ENCODE assay signal across 33 cellular contexts in genomic region chr11:119300198-119300964, GRCh38. TPM values are rescaled to one million over a fixed set of nuclear protein-coding genes. Genes with fewer than 3 reads are reported as not detected.
DNase-seq lines count a peak whose midpoint lies in the region; ATAC-seq lines count a peak whose summit lies in the region.
"Had no signal": no experiment of that assay in that cellular context is flagged by ENCODE, and none has a peak within 500 bp of the region (broad histone marks: within the 10 kb centered on the region; RNA-seq: fewer than 3 reads in every experiment).

No MANE protein-coding gene starts in this region.

- H3K27ac ChIP-seq in naive thymus-derived CD4-positive, alpha-beta T cell (ENCODE audit: low read depth, low read length): no peak overlapping the region
- H3K27ac ChIP-seq in subcutaneous abdominal adipose tissue (ENCODE audit: low read depth, low read length): peak overlapping the region; percentile 56
- H3K27ac ChIP-seq: tibial nerve had no signal

- peaks cover 22 to 73% (median 39%) of the 10 kb centered on the region in 3 experiments for H3K36me3 ChIP-seq in naive thymus-derived CD4-positive, alpha-beta T cell (ENCODE audit: control insufficient read depth in 2 of 3, insufficient read depth in 3 of 3, low read length in 3 of 3)
- peaks cover 21 to 81% (median 69%) of the 10 kb centered on the region in 5 donors for H3K36me3 ChIP-seq in subcutaneous abdominal adipose tissue (ENCODE audit: control insufficient read depth in 5 of 5, insufficient read depth in 5 of 5, low read length in 5 of 5)

- POLR2A ChIA-PET in naive thymus-derived CD4-positive, alpha-beta T cell (lab: Charles Lee): interaction anchor here (0.6 to 3.0 kb wide), 6 partner anchors 8 to 206 kb away, joined by 3 to 9 read pairs (median 4); no protein-coding TSS in a partner anchor

- H3K27me3 ChIP-seq in naive thymus-derived CD4-positive, alpha-beta T cell (ENCODE audit: control insufficient read depth in 2 of 2, insufficient read depth in 2 of 2, low read length in 2 of 2): no peaks in the 10 kb centered on the region
- no peaks in the 10 kb centered on the region for H3K27me3 ChIP-seq in subcutaneous abdominal adipose tissue (ENCODE audit: control insufficient read depth in 5 of 5, insufficient read depth in 4 of 5, low read length in 5 of 5)
- H3K27me3 ChIP-seq: MG63, tibial nerve had no signal

- H3K36me3 Mint-ChIP-seq in activated naive CD4-positive, alpha-beta T cell treated with anti-CD3 and anti-CD28 coated beads, Interleukin-2, amount 50 U/mL, for 24 hours: peaks cover 31% of the 10 kb centered on the region
- peaks cover 27 to 70% (median 41%) of the 10 kb centered on the region in 5 donors for H3K36me3 Mint-ChIP-seq in naive thymus-derived CD4-positive, alpha-beta T cell
- H3K36me3 Mint-ChIP-seq in activated T-helper 2 cell treated with anti-CD3 and anti-CD28 coated beads, Interferon-gamma antibody, Interleukin-2, Interleukin-4, amounts not matched to agents 10 μg/mL and 5 μg/mL and 100 μg/mL, durations not matched to agents 14 hours and 24 hours and 36 hours (ENCODE audit: low read depth): peaks cover 89% of the 10 kb centered on the region
- peaks cover 52 to 82% (median 61%) of the 10 kb centered on the region in 3 donors for H3K36me3 Mint-ChIP-seq in immature natural killer cell

- no peak overlapping the region for H3K9ac ChIP-seq in subcutaneous abdominal adipose tissue (ENCODE audit: low read length in 5 of 5)

- DNase-seq in activated naive CD4-positive, alpha-beta T cell (lab: John Stamatoyannopoulos, UW): no peak
- DNase-seq in cerebellar cortex (ENCODE audit: low spot score): peak; percentile 78
- no peak for DNase-seq in naive thymus-derived CD4-positive, alpha-beta T cell
- no peak for DNase-seq in hippocampal formation (lab: John Stamatoyannopoulos, UW)
- no peak for DNase-seq in activated T-helper 2 cell treated with anti-CD3 and anti-CD28 coated beads, Interferon-gamma antibody, Interleukin-2, Interleukin-4, amounts not matched to agents 10 μg/mL and 5 μg/mL and 100 μg/mL, durations not matched to agents 14 hours and 24 hours and 36 hours (ENCODE audit: low spot score)
- DNase-seq in immature natural killer cell: no peak
- DNase-seq: activated CD4-positive, alpha-beta memory T cell treated with anti-CD3 and anti-CD28 coated beads for 36 hours; activated CD8-positive, alpha-beta memory T cell treated with anti-CD3 and anti-CD28 coated beads, Interleukin-2, amount 50 U/mL, for 4 hours; aorta; central memory CD4-positive, alpha-beta T cell; DMS79; GF-D8; islet precursor cell; MG63; NCI-H1930; NCI-H2227 treated with DMSO at 0.1 percent for 48 hours had no signal

- peaks cover 22% of the 10 kb centered on the region for H3K4me1 Mint-ChIP-seq in activated naive CD4-positive, alpha-beta T cell treated with anti-CD3 and anti-CD28 coated beads, Interleukin-2, amount 50 U/mL, for 24 hours
- H3K4me1 Mint-ChIP-seq in naive thymus-derived CD4-positive, alpha-beta T cell: peaks cover 8 to 32% (median 19%) of the 10 kb centered on the region in 7 donors
- H3K4me1 Mint-ChIP-seq in activated T-helper 2 cell treated with anti-CD3 and anti-CD28 coated beads, Interferon-gamma antibody, Interleukin-2, Interleukin-4, amounts not matched to agents 10 μg/mL and 5 μg/mL and 100 μg/mL, durations not matched to agents 14 hours and 24 hours and 36 hours (ENCODE audit: low read depth): peaks cover 5% of the 10 kb centered on the region
- no peaks in the 10 kb centered on the region for H3K4me1 Mint-ChIP-seq in immature natural killer cell
- H3K4me1 Mint-ChIP-seq: neural crest cell had no signal

- ATAC-seq in naive thymus-derived CD4-positive, alpha-beta T cell: no peak
- ATAC-seq: activated CD4-positive, CD25-positive, alpha-beta regulatory T cell treated with anti-CD3 and anti-CD28 coated beads, Interleukin-2, amount 50 U/mL, for 24 hours; K562 had no signal

- H3K4me3 ChIP-seq in naive thymus-derived CD4-positive, alpha-beta T cell (ENCODE audit: low read length): no peak overlapping the region
- H3K4me3 ChIP-seq in subcutaneous abdominal adipose tissue (ENCODE audit: low read depth in 1 of 5, low read length in 5 of 5): no peak overlapping the region
- H3K4me3 ChIP-seq: K562, MG63, skin epidermis, tibial nerve had no signal

- intact Hi-C loops in naive thymus-derived CD4-positive, alpha-beta T cell (cut with micrococcal nuclease): no loop called here
- intact Hi-C loops in activated T-helper 2 cell treated with anti-CD3 and anti-CD28 coated beads, Interferon-gamma antibody, Interleukin-2, Interleukin-4, amounts not matched to agents 10 μg/mL and 5 μg/mL and 100 μg/mL, durations not matched to agents 14 hours and 24 hours and 36 hours (cut with micrococcal nuclease): no loop called here

- no peaks in the 10 kb centered on the region for H3K27me3 Mint-ChIP-seq in activated naive CD4-positive, alpha-beta T cell treated with anti-CD3 and anti-CD28 coated beads, Interleukin-2, amount 50 U/mL, for 24 hours
- no peaks in the 10 kb centered on the region for H3K27me3 Mint-ChIP-seq in naive thymus-derived CD4-positive, alpha-beta T cell
- no peaks in the 10 kb centered on the region for H3K27me3 Mint-ChIP-seq in activated T-helper 2 cell treated with anti-CD3 and anti-CD28 coated beads, Interferon-gamma antibody, Interleukin-2, Interleukin-4, amounts not matched to agents 10 μg/mL and 5 μg/mL and 100 μg/mL, durations not matched to agents 14 hours and 24 hours and 36 hours (ENCODE audit: low read depth)
- no peaks in the 10 kb centered on the region for H3K27me3 Mint-ChIP-seq in immature natural killer cell (ENCODE audit: low read depth in 3 of 3)
- H3K27me3 Mint-ChIP-seq: activated CD4-positive, alpha-beta memory T cell treated with anti-CD3 and anti-CD28 coated beads for 36 hours; activated naive CD8-positive, alpha-beta T cell; stimulated activated naive CD8-positive, alpha-beta T cell treated with anti-CD3 and anti-CD28 coated beads, Interleukin-15, Interleukin-2, amounts not matched to agents 100 ng/mL and 50 ng/mL, for 24 hours had no signal

- H3K4me3 Mint-ChIP-seq in activated naive CD4-positive, alpha-beta T cell treated with anti-CD3 and anti-CD28 coated beads, Interleukin-2, amount 50 U/mL, for 24 hours: no peak overlapping the region
- H3K4me3 Mint-ChIP-seq in naive thymus-derived CD4-positive, alpha-beta T cell: no peak overlapping the region
- no peak overlapping the region for H3K4me3 Mint-ChIP-seq in activated T-helper 2 cell treated with anti-CD3 and anti-CD28 coated beads, Interferon-gamma antibody, Interleukin-2, Interleukin-4, amounts not matched to agents 10 μg/mL and 5 μg/mL and 100 μg/mL, durations not matched to agents 14 hours and 24 hours and 36 hours (ENCODE audit: low read depth)
- H3K4me3 Mint-ChIP-seq in immature natural killer cell: no peak overlapping the region
- H3K4me3 Mint-ChIP-seq: activated CD4-positive, alpha-beta memory T cell treated with anti-CD3 and anti-CD28 coated beads for 36 hours; activated naive CD8-positive, alpha-beta T cell; neural crest cell; stimulated activated naive CD8-positive, alpha-beta T cell treated with anti-CD3 and anti-CD28 coated beads, Interleukin-15, Interleukin-2, amounts not matched to agents 100 ng/mL and 50 ng/mL, for 24 hours; T-helper 1 cell treated with Interleukin-12 subunit alpha and Interleukin-12 subunit beta and Interleukin-4 antibody, amounts not matched to agents 30 μg/mL and 1 μg/mL, for 36 hours had no signal

- H3K27ac Mint-ChIP-seq in activated naive CD4-positive, alpha-beta T cell treated with anti-CD3 and anti-CD28 coated beads, Interleukin-2, amount 50 U/mL, for 24 hours: peak overlapping the region; percentile 38
- peak overlapping the region in 6 of 9 donors; percentile 26 to 98 (median 50) for H3K27ac Mint-ChIP-seq in naive thymus-derived CD4-positive, alpha-beta T cell
- no peak overlapping the region for H3K27ac Mint-ChIP-seq in activated T-helper 2 cell treated with anti-CD3 and anti-CD28 coated beads, Interferon-gamma antibody, Interleukin-2, Interleukin-4, amounts not matched to agents 10 μg/mL and 5 μg/mL and 100 μg/mL, durations not matched to agents 14 hours and 24 hours and 36 hours
- no peak overlapping the region for H3K27ac Mint-ChIP-seq in immature natural killer cell
- H3K27ac Mint-ChIP-seq: activated CD4-positive, alpha-beta memory T cell treated with anti-CD3 and anti-CD28 coated beads for 36 hours; stimulated activated naive CD8-positive, alpha-beta T cell treated with anti-CD3 and anti-CD28 coated beads, Interleukin-15, Interleukin-2, amounts not matched to agents 100 ng/mL and 50 ng/mL, for 24 hours; T-helper 1 cell treated with Interleukin-12 subunit alpha and Interleukin-12 subunit beta and Interleukin-4 antibody, amounts not matched to agents 30 μg/mL and 1 μg/mL, for 36 hours had no signal

- H3K9me3 ChIP-seq in naive thymus-derived CD4-positive, alpha-beta T cell (ENCODE audit: control insufficient read depth in 2 of 3, low read length in 3 of 3): no peaks in the 10 kb centered on the region
- no peaks in the 10 kb centered on the region for H3K9me3 ChIP-seq in subcutaneous abdominal adipose tissue (ENCODE audit: control insufficient read depth in 5 of 5, low read length in 5 of 5)
- H3K9me3 ChIP-seq: MG63, tibial nerve had no signal

- H3K9me3 Mint-ChIP-seq in activated naive CD4-positive, alpha-beta T cell treated with anti-CD3 and anti-CD28 coated beads, Interleukin-2, amount 50 U/mL, for 24 hours: no peaks in the 10 kb centered on the region
- peaks cover 0 to 1% (median 0%) of the 10 kb centered on the region in 11 donors for H3K9me3 Mint-ChIP-seq in naive thymus-derived CD4-positive, alpha-beta T cell
- H3K9me3 Mint-ChIP-seq in activated T-helper 2 cell treated with anti-CD3 and anti-CD28 coated beads, Interferon-gamma antibody, Interleukin-2, Interleukin-4, amounts not matched to agents 10 μg/mL and 5 μg/mL and 100 μg/mL, durations not matched to agents 14 hours and 24 hours and 36 hours: no peaks in the 10 kb centered on the region
- no peaks in the 10 kb centered on the region for H3K9me3 Mint-ChIP-seq in immature natural killer cell
- H3K9me3 Mint-ChIP-seq: activated CD4-positive, alpha-beta memory T cell treated with anti-CD3 and anti-CD28 coated beads for 36 hours; neural crest cell; stimulated activated naive CD8-positive, alpha-beta T cell treated with anti-CD3 and anti-CD28 coated beads, Interleukin-15, Interleukin-2, amounts not matched to agents 100 ng/mL and 50 ng/mL, for 24 hours; T-helper 1 cell treated with Interleukin-12 subunit alpha and Interleukin-12 subunit beta and Interleukin-4 antibody, amounts not matched to agents 30 μg/mL and 1 μg/mL, for 36 hours had no signal

- CTCF ChIA-PET in naive thymus-derived CD4-positive, alpha-beta T cell (lab: Charles Lee): interaction anchor here (0.7 to 1.8 kb wide), 4 partner anchors 21 to 104 kb away, joined by 3 to 5 read pairs (median 3); partner anchors contain the start of gene CBL

- H3K4me1 ChIP-seq in naive thymus-derived CD4-positive, alpha-beta T cell (ENCODE audit: control insufficient read depth in 2 of 2, insufficient read depth in 2 of 2, low read length in 2 of 2): peaks cover 0 to 8% of the 10 kb centered on the region in 2 donors
- peaks cover 5 to 59% (median 39%) of the 10 kb centered on the region in 5 donors for H3K4me1 ChIP-seq in subcutaneous abdominal adipose tissue (ENCODE audit: control insufficient read depth in 5 of 5, insufficient read depth in 5 of 5, low read length in 5 of 5)

RNA-seq across cellular contexts. Expression of gene MCAM, which starts 16.5 kb away (rescaled TPM):
- total RNA-seq in naive thymus-derived CD4-positive, alpha-beta T cell: 1 to 10 TPM in 2 of 5 experiments, under 1 TPM in 3; 0.08 to 5.1 (median 0.73) TPM
- under 1 TPM in 1 of 2 donors, not detected in 1; 0.26 TPM for polyA plus RNA-seq in naive thymus-derived CD4-positive, alpha-beta T cell
- 6.0 and 7.2 TPM in 2 replicates for total RNA-seq in activated T-helper 2 cell treated with anti-CD3 and anti-CD28 coated beads, Interferon-gamma antibody, Interleukin-2, Interleukin-4, amounts not matched to agents 10 μg/mL and 5 μg/mL and 100 μg/mL, durations not matched to agents 14 hours and 24 hours and 36 hours
- not detected for polyA plus RNA-seq in immature natural killer cell

RNA-seq across cellular contexts. Expression of gene RNF26, which starts 33.9 kb away (rescaled TPM):
- 10 to 100 TPM; 16.9 to 28.3 (median 18.9) TPM for total RNA-seq in naive thymus-derived CD4-positive, alpha-beta T cell
- polyA plus RNA-seq in naive thymus-derived CD4-positive, alpha-beta T cell: 10 to 100 TPM; 50.3 to 59.1 TPM
- total RNA-seq in activated T-helper 2 cell treated with anti-CD3 and anti-CD28 coated beads, Interferon-gamma antibody, Interleukin-2, Interleukin-4, amounts not matched to agents 10 μg/mL and 5 μg/mL and 100 μg/mL, durations not matched to agents 14 hours and 24 hours and 36 hours: 29.9 and 32.6 TPM in 2 replicates
- polyA plus RNA-seq in immature natural killer cell: 10 to 100 TPM; 21.9 to 42.2 (median 33.5) TPM

RNA-seq across cellular contexts. Expression of gene C1QTNF5, which starts 40.3 kb away (rescaled TPM):
- total RNA-seq in naive thymus-derived CD4-positive, alpha-beta T cell: not detected
- not detected for polyA plus RNA-seq in naive thymus-derived CD4-positive, alpha-beta T cell
- total RNA-seq in activated T-helper 2 cell treated with anti-CD3 and anti-CD28 coated beads, Interferon-gamma antibody, Interleukin-2, Interleukin-4, amounts not matched to agents 10 μg/mL and 5 μg/mL and 100 μg/mL, durations not matched to agents 14 hours and 24 hours and 36 hours: not detected in 2 replicates
- not detected for polyA plus RNA-seq in immature natural killer cell
- total RNA-seq: activated CD4-positive, alpha-beta memory T cell treated with anti-CD3 and anti-CD28 coated beads for 36 hours; SK-MEL-5 had no signal

RNA-seq across cellular contexts. Expression of gene MFRP, which starts 46.1 kb away (rescaled TPM):
- not detected for total RNA-seq in naive thymus-derived CD4-positive, alpha-beta T cell
- polyA plus RNA-seq in naive thymus-derived CD4-positive, alpha-beta T cell: not detected
- not detected in 2 replicates for total RNA-seq in activated T-helper 2 cell treated with anti-CD3 and anti-CD28 coated beads, Interferon-gamma antibody, Interleukin-2, Interleukin-4, amounts not matched to agents 10 μg/mL and 5 μg/mL and 100 μg/mL, durations not matched to agents 14 hours and 24 hours and 36 hours
- polyA plus RNA-seq in immature natural killer cell: not detected
- total RNA-seq: activated CD4-positive, alpha-beta memory T cell treated with anti-CD3 and anti-CD28 coated beads for 36 hours; aorta; dermis microvascular lymphatic vessel endothelial cell; H1; HT1080; K562; lower leg skin; neural crest cell; posterior vena cava; RPMI7951; SK-MEL-5 had no signal
- polyA plus RNA-seq: aorta, K562 had no signal

Comparison
In these comparisons a context has a peak if more than half of its experiments do, and no peak if none do; other contexts are left out.
1. H3K27ac Mint-ChIP-seq: peak in activated naive CD4-positive, alpha-beta T cell treated with anti-CD3 and anti-CD28 coated beads, Interleukin-2, amount 50 U/mL, for 24 hours (single experiment) and naive thymus-derived CD4-positive, alpha-beta T cell (6 of 9); none in activated T-helper 2 cell treated with anti-CD3 and anti-CD28 coated beads, Interferon-gamma antibody, Interleukin-2, Interleukin-4, amounts not matched to agents 10 μg/mL and 5 μg/mL and 100 μg/mL, durations not matched to agents 14 hours and 24 hours and 36 hours (single experiment) and immature natural killer cell (0 of 6).